1 cellular context compared by ENCODE assay signal in genomic region chr11:5600374-5600851, GRCh38.
TF ChIP-seq lines count a peak whose summit lies in the region.

No MANE protein-coding gene starts in this region.

TF ChIP-seq in K562, 482 proteins besides CTCF, POLR2A, EP300 and RAD21 (continued from another document and continues in another):
- TF ChIP-seq, protein P1, sequence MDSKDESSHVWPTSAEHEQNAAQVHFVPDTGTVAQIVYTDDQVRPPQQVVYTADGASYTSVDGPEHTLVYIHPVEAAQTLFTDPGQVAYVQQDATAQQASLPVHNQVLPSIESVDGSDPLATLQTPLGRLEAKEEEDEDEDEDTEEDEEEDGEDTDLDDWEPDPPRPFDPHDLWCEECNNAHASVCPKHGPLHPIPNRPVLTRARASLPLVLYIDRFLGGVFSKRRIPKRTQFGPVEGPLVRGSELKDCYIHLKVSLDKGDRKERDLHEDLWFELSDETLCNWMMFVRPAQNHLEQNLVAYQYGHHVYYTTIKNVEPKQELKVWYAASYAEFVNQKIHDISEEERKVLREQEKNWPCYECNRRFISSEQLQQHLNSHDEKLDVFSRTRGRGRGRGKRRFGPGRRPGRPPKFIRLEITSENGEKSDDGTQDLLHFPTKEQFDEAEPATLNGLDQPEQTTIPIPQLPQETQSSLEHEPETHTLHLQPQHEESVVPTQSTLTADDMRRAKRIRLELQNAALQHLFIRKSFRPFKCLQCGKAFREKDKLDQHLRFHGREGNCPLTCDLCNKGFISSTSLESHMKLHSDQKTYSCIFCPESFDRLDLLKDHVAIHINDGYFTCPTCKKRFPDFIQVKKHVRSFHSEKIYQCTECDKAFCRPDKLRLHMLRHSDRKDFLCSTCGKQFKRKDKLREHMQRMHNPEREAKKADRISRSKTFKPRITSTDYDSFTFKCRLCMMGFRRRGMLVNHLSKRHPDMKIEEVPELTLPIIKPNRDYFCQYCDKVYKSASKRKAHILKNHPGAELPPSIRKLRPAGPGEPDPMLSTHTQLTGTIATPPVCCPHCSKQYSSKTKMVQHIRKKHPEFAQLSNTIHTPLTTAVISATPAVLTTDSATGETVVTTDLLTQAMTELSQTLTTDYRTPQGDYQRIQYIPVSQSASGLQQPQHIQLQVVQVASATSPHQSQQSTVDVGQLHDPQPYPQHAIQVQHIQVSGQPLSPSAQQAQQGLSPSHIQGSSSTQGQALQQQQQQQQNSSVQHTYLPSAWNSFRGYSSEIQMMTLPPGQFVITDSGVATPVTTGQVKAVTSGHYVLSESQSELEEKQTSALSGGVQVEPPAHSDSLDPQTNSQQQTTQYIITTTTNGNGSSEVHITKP (IDR thresholded peaks at IDR 0.05; ENCODE audit: partially characterized antibody) = peak; percentile 72
- TF ChIP-seq, protein P2, sequence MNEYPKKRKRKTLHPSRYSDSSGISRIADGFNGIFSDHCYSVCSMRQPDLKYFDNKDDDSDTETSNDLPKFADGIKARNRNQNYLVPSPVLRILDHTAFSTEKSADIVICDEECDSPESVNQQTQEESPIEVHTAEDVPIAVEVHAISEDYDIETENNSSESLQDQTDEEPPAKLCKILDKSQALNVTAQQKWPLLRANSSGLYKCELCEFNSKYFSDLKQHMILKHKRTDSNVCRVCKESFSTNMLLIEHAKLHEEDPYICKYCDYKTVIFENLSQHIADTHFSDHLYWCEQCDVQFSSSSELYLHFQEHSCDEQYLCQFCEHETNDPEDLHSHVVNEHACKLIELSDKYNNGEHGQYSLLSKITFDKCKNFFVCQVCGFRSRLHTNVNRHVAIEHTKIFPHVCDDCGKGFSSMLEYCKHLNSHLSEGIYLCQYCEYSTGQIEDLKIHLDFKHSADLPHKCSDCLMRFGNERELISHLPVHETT (CRISPR knock-in tag; conservative IDR thresholded peaks at IDR 0.05 in 1 of 2, IDR thresholded peaks at IDR 0.05 in 1 of 2) = no peak
- TF ChIP-seq GATAD2B (IDR thresholded peaks at IDR 0.05; ENCODE audit: borderline replicate concordance) (0 out of 2 replicates have a peak, but pooled peaks have one; percentile 13), ATF3 (IDR thresholded peaks at IDR 0.05) (no peak), ATF3 (CRISPR knock-in tag; conservative IDR thresholded peaks at IDR 0.05) (no peak), ARID1B (IDR thresholded peaks at IDR 0.05) (peak; percentile 27), CREM (IDR thresholded peaks at IDR 0.05; ENCODE audit: low read depth) (peak; percentile 50), MEF2A (IDR thresholded peaks at IDR 0.05; ENCODE audit: control insufficient read depth, low read depth, low read length) (no peak), EGR1 (conservative IDR thresholded peaks at IDR 0.05) (no peak), TOE1 (IDR thresholded peaks at IDR 0.05; ENCODE audit: borderline replicate concordance) (peak; percentile 53; the same call in 1 of the 2 replicates), TOE1 (CRISPR knock-in tag; IDR thresholded peaks at IDR 0.05; ENCODE audit: borderline replicate concordance, low read depth) (no peak), ZFX (CRISPR knock-in tag; IDR thresholded peaks at IDR 0.05) (peak; percentile 40; the same call in 1 of the 2 replicates), ZNF23 (CRISPR knock-in tag; IDR thresholded peaks at IDR 0.05) (no peak), ZC3H8 (IDR thresholded peaks at IDR 0.05) (no peak), ZKSCAN3 (CRISPR knock-in tag; IDR thresholded peaks at IDR 0.05) (no peak), ZNF274 (IDR thresholded peaks at IDR 0.05; ENCODE audit: borderline replicate concordance, low read depth, low read length) (no peak), RBM22 (IDR thresholded peaks at IDR 0.05; ENCODE audit: low read depth, low read length, poor library complexity, severe bottlenecking) (no peak), HDGF (IDR thresholded peaks at IDR 0.05) (no peak), ATF4 (CRISPR knock-in tag; IDR thresholded peaks at IDR 0.05) (no peak), NELFE (IDR thresholded peaks at IDR 0.05; ENCODE audit: insufficient read depth, insufficient read length) (no peak), POLR3G (IDR thresholded peaks at IDR 0.05; ENCODE audit: extremely low read depth, insufficient read length, insufficient replicate concordance) (no peak), POLR2H (tag; IDR thresholded peaks at IDR 0.05; ENCODE audit: low read depth) (no peak), RBM34 (IDR thresholded peaks at IDR 0.05; ENCODE audit: borderline replicate concordance, insufficient read depth, low read length) (no peak), ZNF311 (CRISPR knock-in tag; IDR thresholded peaks at IDR 0.05) (no peak), AFF1 (IDR thresholded peaks at IDR 0.05; ENCODE audit: low read depth in 1 of 2, partially characterized antibody in 2 of 2) (peak in 1 of 2 experiments; percentile 32), RCOR1 (IDR thresholded peaks at IDR 0.05; ENCODE audit: borderline replicate concordance in 1 of 2, low read depth in 2 of 2, low read length in 2 of 2) (peak in 1 of 2 experiments; percentile 71; a peak in 1 of 4 replicates), DPF2 (IDR thresholded peaks at IDR 0.05) (0 out of 2 replicates have a peak, but pooled peaks have one; percentile 32), SMAD4 (CRISPR knock-in tag; conservative IDR thresholded peaks at IDR 0.05) (peak; percentile 39; the same call in 1 of the 2 replicates), MTA3 (IDR thresholded peaks at IDR 0.05; ENCODE audit: borderline replicate concordance) (0 out of 2 replicates have a peak, but pooled peaks have one; percentile 39), MXI1 (IDR thresholded peaks at IDR 0.05; ENCODE audit: low read depth, low read length) (no peak), SNIP1 (IDR thresholded peaks at IDR 0.05; ENCODE audit: low read depth) (no peak), YY1 (IDR thresholded peaks at IDR 0.05; ENCODE audit: borderline replicate concordance in 1 of 3, control insufficient read depth in 1 of 3, extremely low read depth in 1 of 3, insufficient read depth in 3 of 3, insufficient read length in 1 of 3, insufficient replicate concordance in 2 of 3, low read depth in 1 of 3, low read length in 2 of 3) (peak in 1 of 3 experiments; percentile 24), SMARCB1 (IDR thresholded peaks at IDR 0.05; ENCODE audit: insufficient read length, low read depth) (no peak), MYNN (IDR thresholded peaks at IDR 0.05) (no peak), MYNN (CRISPR knock-in tag; IDR thresholded peaks at IDR 0.05) (no peak), SIX5 (IDR thresholded peaks at IDR 0.05; ENCODE audit: borderline replicate concordance in 1 of 2, insufficient read depth in 1 of 2, low read depth in 1 of 2, low read length in 2 of 2) (no peak)
- TF ChIP-seq, protein P3, sequence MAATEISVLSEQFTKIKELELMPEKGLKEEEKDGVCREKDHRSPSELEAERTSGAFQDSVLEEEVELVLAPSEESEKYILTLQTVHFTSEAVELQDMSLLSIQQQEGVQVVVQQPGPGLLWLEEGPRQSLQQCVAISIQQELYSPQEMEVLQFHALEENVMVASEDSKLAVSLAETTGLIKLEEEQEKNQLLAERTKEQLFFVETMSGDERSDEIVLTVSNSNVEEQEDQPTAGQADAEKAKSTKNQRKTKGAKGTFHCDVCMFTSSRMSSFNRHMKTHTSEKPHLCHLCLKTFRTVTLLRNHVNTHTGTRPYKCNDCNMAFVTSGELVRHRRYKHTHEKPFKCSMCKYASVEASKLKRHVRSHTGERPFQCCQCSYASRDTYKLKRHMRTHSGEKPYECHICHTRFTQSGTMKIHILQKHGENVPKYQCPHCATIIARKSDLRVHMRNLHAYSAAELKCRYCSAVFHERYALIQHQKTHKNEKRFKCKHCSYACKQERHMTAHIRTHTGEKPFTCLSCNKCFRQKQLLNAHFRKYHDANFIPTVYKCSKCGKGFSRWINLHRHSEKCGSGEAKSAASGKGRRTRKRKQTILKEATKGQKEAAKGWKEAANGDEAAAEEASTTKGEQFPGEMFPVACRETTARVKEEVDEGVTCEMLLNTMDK (IDR thresholded peaks at IDR 0.05; ENCODE audit: borderline replicate concordance, insufficient read depth, low read depth, low read length, poor library complexity, severe bottlenecking) = peak; percentile 66
- TF ChIP-seq, protein P4, sequence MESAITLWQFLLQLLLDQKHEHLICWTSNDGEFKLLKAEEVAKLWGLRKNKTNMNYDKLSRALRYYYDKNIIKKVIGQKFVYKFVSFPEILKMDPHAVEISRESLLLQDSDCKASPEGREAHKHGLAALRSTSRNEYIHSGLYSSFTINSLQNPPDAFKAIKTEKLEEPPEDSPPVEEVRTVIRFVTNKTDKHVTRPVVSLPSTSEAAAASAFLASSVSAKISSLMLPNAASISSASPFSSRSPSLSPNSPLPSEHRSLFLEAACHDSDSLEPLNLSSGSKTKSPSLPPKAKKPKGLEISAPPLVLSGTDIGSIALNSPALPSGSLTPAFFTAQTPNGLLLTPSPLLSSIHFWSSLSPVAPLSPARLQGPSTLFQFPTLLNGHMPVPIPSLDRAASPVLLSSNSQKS (CRISPR knock-in tag; IDR thresholded peaks at IDR 0.05) = no peak
- TF ChIP-seq, protein P5, sequence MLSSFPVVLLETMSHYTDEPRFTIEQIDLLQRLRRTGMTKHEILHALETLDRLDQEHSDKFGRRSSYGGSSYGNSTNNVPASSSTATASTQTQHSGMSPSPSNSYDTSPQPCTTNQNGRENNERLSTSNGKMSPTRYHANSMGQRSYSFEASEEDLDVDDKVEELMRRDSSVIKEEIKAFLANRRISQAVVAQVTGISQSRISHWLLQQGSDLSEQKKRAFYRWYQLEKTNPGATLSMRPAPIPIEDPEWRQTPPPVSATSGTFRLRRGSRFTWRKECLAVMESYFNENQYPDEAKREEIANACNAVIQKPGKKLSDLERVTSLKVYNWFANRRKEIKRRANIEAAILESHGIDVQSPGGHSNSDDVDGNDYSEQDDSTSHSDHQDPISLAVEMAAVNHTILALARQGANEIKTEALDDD (IDR thresholded peaks at IDR 0.05) = 0 out of 2 replicates have a peak, but pooled peaks have one; percentile 34
- TF ChIP-seq, protein P6, sequence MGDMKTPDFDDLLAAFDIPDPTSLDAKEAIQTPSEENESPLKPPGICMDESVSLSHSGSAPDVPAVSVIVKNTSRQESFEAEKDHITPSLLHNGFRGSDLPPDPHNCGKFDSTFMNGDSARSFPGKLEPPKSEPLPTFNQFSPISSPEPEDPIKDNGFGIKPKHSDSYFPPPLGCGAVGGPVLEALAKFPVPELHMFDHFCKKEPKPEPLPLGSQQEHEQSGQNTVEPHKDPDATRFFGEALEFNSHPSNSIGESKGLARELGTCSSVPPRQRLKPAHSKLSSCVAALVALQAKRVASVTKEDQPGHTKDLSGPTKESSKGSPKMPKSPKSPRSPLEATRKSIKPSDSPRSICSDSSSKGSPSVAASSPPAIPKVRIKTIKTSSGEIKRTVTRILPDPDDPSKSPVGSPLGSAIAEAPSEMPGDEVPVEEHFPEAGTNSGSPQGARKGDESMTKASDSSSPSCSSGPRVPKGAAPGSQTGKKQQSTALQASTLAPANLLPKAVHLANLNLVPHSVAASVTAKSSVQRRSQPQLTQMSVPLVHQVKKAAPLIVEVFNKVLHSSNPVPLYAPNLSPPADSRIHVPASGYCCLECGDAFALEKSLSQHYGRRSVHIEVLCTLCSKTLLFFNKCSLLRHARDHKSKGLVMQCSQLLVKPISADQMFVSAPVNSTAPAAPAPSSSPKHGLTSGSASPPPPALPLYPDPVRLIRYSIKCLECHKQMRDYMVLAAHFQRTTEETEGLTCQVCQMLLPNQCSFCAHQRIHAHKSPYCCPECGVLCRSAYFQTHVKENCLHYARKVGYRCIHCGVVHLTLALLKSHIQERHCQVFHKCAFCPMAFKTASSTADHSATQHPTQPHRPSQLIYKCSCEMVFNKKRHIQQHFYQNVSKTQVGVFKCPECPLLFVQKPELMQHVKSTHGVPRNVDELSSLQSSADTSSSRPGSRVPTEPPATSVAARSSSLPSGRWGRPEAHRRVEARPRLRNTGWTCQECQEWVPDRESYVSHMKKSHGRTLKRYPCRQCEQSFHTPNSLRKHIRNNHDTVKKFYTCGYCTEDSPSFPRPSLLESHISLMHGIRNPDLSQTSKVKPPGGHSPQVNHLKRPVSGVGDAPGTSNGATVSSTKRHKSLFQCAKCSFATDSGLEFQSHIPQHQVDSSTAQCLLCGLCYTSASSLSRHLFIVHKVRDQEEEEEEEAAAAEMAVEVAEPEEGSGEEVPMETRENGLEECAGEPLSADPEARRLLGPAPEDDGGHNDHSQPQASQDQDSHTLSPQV (IDR thresholded peaks at IDR 0.05) = peak; percentile 51
